In genomic region chr3:24363242-24363641, GRCh38 we compare ENCODE assay signal across 17 cellular contexts.
DNase-seq lines count a peak whose midpoint lies in the region; ATAC-seq and TF ChIP-seq lines count a peak whose summit lies in the region.
"Had no signal": no experiment of that assay in that cellular context is flagged by ENCODE, and none has a peak within 500 bp of the region (broad histone marks: within the 10 kb centered on the region; RNA-seq: fewer than 3 reads in every experiment).

No MANE protein-coding gene starts in this region.

- H3K79me2 ChIP-seq in hepatocyte: peaks cover 67% of the 10 kb centered on the region

- TF ChIP-seq CTCF in Caco-2 (IDR thresholded peaks at IDR 0.05; ENCODE audit: insufficient read depth in 1 of 2, low read depth in 1 of 2, low read length in 1 of 2, severe bottlenecking in 1 of 2, unreplicated experiment in 1 of 2) (no peak), hepatocyte (IDR thresholded peaks at IDR 0.05; ENCODE audit: poor library complexity) (no peak)

- H3K27ac ChIP-seq in hepatocyte: peak overlapping the region; percentile 38
- H3K27ac ChIP-seq: psoas muscle had no signal

- intact Hi-C loops in Caco-2 (cut with micrococcal nuclease; ENCODE audit: unreplicated experiment): loop anchor here (1.0 to 10.0 kb wide), 4 partner anchors 88 to 282 kb away; no protein-coding TSS in a partner anchor

- H3K4me3 Mint-ChIP-seq in Caco-2 (ENCODE audit: unreplicated experiment): no peak overlapping the region
- H3K4me3 Mint-ChIP-seq: brain; effector memory CD8-positive, alpha-beta T cell; WTC11 had no signal

- CTCF ChIA-PET in Caco-2 (lab: Charles Lee): interaction anchor here (0.6 to 1.5 kb wide), 4 partner anchors 133 to 317 kb away, joined by 3 to 6 read pairs (median 4); no protein-coding TSS in a partner anchor

- peak overlapping the region; percentile 2 for H3K4me2 ChIP-seq in hepatocyte

- no peaks in the 10 kb centered on the region for H3K9me2 ChIP-seq in hepatocyte (replicated peaks; ENCODE audit: insufficient read depth)

- H3K27me3 Mint-ChIP-seq in Caco-2 (ENCODE audit: insufficient read depth, unreplicated experiment): no peaks in the 10 kb centered on the region
- H3K27me3 Mint-ChIP-seq: brain; effector memory CD8-positive, alpha-beta T cell had no signal

- H4K20me1 ChIP-seq in hepatocyte (ENCODE audit: insufficient read depth, poor library complexity, severe bottlenecking): no peaks in the 10 kb centered on the region

- no peaks in the 10 kb centered on the region for H3K36me3 Mint-ChIP-seq in Caco-2 (ENCODE audit: insufficient read depth, unreplicated experiment)
- H3K36me3 Mint-ChIP-seq: brain, WTC11 had no signal

- no TSS peak for BruUV-seq in Caco-2 (replicated peaks; lab: Mats Ljungman, UMichigan)

- no peak overlapping the region for H2AFZ ChIP-seq in hepatocyte

- no peaks in the 10 kb centered on the region for H3K9me3 ChIP-seq in Caco-2
- no peaks in the 10 kb centered on the region for H3K9me3 ChIP-seq in hepatocyte (ENCODE audit: low read depth)
- H3K9me3 ChIP-seq: psoas muscle had no signal

- H3K9me3 Mint-ChIP-seq in Caco-2 (ENCODE audit: unreplicated experiment): no peaks in the 10 kb centered on the region
- H3K9me3 Mint-ChIP-seq: WTC11 had no signal

- POLR2A ChIA-PET in Caco-2 (lab: Charles Lee): no interaction called here

- H3K4me1 ChIP-seq in Caco-2 (peaks cover 44% of the 10 kb centered on the region), hepatocyte (ENCODE audit: insufficient read depth) (peaks cover 39% of the 10 kb centered on the region)

- peaks cover 19% of the 10 kb centered on the region for H3K4me1 Mint-ChIP-seq in Caco-2 (ENCODE audit: low read depth, unreplicated experiment)

- no peaks in the 10 kb centered on the region for H3K27me3 ChIP-seq in Caco-2 (replicated peaks; ENCODE audit: control insufficient read depth, insufficient read depth, low read length)
- H3K27me3 ChIP-seq in hepatocyte: no peaks in the 10 kb centered on the region

- DNase-seq in Caco-2 (peak; percentile 36 to 37), RPMI7951 (ENCODE audit: low read depth) (peak; percentile 72), hepatocyte (ENCODE audit: low spot score) (peak; percentile 35), putamen (ENCODE audit: low spot score) (peak; percentile 18), NCI-H2107 treated with DMSO at 0.1 percent for 48 hours (lab: John Stamatoyannopoulos, UW; ENCODE audit: unreplicated experiment) (no peak), C1 segment of cervical spinal cord (lab: John Stamatoyannopoulos, UW) (no peak)
- DNase-seq in activated CD4-positive, alpha-beta T cell treated with anti-CD3 and anti-CD28 coated beads, Interleukin-2, amount 50 U/mL, for 4 hours: no peak
- DNase-seq: activated naive CD4-positive, alpha-beta T cell treated with Interleukin-2 at 50 U/mL for 16 hours; effector memory CD8-positive, alpha-beta T cell; H7; NCI-H226; psoas muscle; stimulated activated CD4-positive, alpha-beta T cell treated with anti-CD3 and anti-CD28 coated beads, Interleukin-2, amount 100 ng/mL, for 24 hours; SW 1271 had no signal

- no peak overlapping the region for H3K4me3 ChIP-seq in Caco-2 (ENCODE audit: low read depth, low read length)
- no peak overlapping the region for H3K4me3 ChIP-seq in hepatocyte
- H3K4me3 ChIP-seq: psoas muscle had no signal

- 32% methylated on average over 1 of the region's 1 CpG for WGBS in hepatocyte (ENCODE audit: low lambda C conversion rate, missing lambda C conversion rate)

- H3K36me3 ChIP-seq in Caco-2 (ENCODE audit: control insufficient read depth, insufficient read depth, low read length) (no peaks in the 10 kb centered on the region; the same call in 1 of the 2 replicates), hepatocyte (replicated peaks; ENCODE audit: insufficient read depth, low read depth) (no peaks in the 10 kb centered on the region)

- H3K27ac Mint-ChIP-seq in Caco-2 (ENCODE audit: unreplicated experiment): no peak overlapping the region
- H3K27ac Mint-ChIP-seq: effector memory CD8-positive, alpha-beta T cell; WTC11 had no signal

- ATAC-seq in GM21619 (IDR thresholded peaks at IDR 0.05; ENCODE audit: unreplicated experiment): no peak
- ATAC-seq: effector memory CD8-positive, alpha-beta T cell; WTC11 had no signal

Comparison
In these comparisons a context has a peak if more than half of its experiments do, and no peak if none do; other contexts are left out.
1. DNase-seq: peak in Caco-2 (2 of 2), RPMI7951 (single experiment), hepatocyte (single experiment) and putamen (single experiment); none in activated CD4-positive, alpha-beta T cell treated with anti-CD3 and anti-CD28 coated beads, Interleukin-2, amount 50 U/mL, for 4 hours (0 of 2), NCI-H2107 treated with DMSO at 0.1 percent for 48 hours (single experiment) and C1 segment of cervical spinal cord (0 of 14).